ENCODE assay signal across 1 cellular context in the genomic region with DNA sequence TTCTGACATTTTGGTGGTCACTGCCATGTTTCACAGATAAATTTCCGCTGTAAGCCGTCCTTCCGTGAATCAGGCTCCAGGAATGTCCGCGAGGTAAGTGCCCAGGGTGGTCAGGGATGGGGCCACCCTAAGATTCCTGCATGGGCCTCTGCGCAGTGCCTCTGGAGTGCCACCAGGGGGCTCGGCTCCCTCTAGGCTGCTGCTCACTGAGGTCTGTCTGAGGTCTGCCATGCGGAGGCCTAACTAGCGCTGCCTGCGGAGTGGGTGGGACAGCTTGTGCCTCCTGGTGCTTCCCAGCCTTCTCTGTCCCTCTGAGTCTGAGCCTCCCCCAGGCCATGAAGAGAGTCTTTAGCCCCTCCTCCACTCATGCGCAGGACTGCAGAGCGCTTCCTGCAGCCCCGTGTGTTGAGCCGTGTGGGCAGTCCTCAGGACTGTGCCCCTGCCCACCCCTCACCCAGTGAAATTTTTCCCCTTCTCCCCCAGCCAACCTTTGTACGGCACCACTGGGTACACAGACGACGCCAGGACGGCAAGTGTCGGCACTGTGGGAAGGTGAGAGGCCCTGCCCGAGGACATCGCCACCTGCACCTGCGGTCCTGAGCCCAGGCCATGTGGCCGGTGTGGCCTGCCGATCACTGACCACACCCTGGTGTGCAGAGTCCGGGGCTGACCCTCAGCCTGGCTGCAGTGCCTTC.
TF ChIP-seq lines count a peak whose summit lies in the region.

No MANE protein-coding gene starts in this region.

TF ChIP-seq in K562, 482 proteins besides CTCF, POLR2A, EP300 and RAD21 (continued from another document):
- TF ChIP-seq TEAD4 (IDR thresholded peaks at IDR 0.05; ENCODE audit: low read length): peak; percentile 17; the same call in 1 of the 2 replicates
- TF ChIP-seq TEAD4 (CRISPR knock-in tag; IDR thresholded peaks at IDR 0.05; ENCODE audit: borderline replicate concordance): no peak
- TF ChIP-seq ETV6 (IDR thresholded peaks at IDR 0.05; ENCODE audit: borderline replicate concordance in 1 of 2, low read depth in 2 of 2, low read length in 1 of 2): no peak
- no peak for TF ChIP-seq ETV6 (CRISPR knock-in tag; IDR thresholded peaks at IDR 0.05; ENCODE audit: borderline replicate concordance)
- TF ChIP-seq NELFE (IDR thresholded peaks at IDR 0.05; ENCODE audit: insufficient read depth, insufficient read length): no peak
- peak; percentile 11; the same call in 1 of the 2 replicates for TF ChIP-seq STAG1 (CRISPR knock-in tag; IDR thresholded peaks at IDR 0.05; ENCODE audit: borderline replicate concordance)
- no peak for TF ChIP-seq SP2 (IDR thresholded peaks at IDR 0.05; ENCODE audit: extremely low read depth, low read depth, low read length, poor library complexity, severe bottlenecking)
- TF ChIP-seq, protein P1, sequence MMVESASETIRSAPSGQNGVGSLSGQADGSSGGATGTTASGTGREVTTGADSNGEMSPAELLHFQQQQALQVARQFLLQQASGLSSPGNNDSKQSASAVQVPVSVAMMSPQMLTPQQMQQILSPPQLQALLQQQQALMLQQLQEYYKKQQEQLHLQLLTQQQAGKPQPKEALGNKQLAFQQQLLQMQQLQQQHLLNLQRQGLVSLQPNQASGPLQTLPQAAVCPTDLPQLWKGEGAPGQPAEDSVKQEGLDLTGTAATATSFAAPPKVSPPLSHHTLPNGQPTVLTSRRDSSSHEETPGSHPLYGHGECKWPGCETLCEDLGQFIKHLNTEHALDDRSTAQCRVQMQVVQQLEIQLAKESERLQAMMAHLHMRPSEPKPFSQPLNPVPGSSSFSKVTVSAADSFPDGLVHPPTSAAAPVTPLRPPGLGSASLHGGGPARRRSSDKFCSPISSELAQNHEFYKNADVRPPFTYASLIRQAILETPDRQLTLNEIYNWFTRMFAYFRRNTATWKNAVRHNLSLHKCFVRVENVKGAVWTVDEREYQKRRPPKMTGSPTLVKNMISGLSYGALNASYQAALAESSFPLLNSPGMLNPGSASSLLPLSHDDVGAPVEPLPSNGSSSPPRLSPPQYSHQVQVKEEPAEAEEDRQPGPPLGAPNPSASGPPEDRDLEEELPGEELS (CRISPR knock-in tag; IDR thresholded peaks at IDR 0.05; ENCODE audit: borderline replicate concordance): no peak
- no peak for TF ChIP-seq THRB (CRISPR knock-in tag; conservative IDR thresholded peaks at IDR 0.05)
- no peak for TF ChIP-seq NCOR1 (IDR thresholded peaks at IDR 0.05)
- no peak for TF ChIP-seq E2F5 (CRISPR knock-in tag; IDR thresholded peaks at IDR 0.05)
- TF ChIP-seq BDP1 (IDR thresholded peaks at IDR 0.05; ENCODE audit: insufficient read depth, insufficient read length): no peak
- no peak for TF ChIP-seq ZNF184 (CRISPR knock-in tag; IDR thresholded peaks at IDR 0.05)
- TF ChIP-seq ATF1 (CRISPR knock-in tag; IDR thresholded peaks at IDR 0.05): no peak
- no peak for TF ChIP-seq ATF1 (tag; IDR thresholded peaks at IDR 0.05)
- TF ChIP-seq, protein P2, sequence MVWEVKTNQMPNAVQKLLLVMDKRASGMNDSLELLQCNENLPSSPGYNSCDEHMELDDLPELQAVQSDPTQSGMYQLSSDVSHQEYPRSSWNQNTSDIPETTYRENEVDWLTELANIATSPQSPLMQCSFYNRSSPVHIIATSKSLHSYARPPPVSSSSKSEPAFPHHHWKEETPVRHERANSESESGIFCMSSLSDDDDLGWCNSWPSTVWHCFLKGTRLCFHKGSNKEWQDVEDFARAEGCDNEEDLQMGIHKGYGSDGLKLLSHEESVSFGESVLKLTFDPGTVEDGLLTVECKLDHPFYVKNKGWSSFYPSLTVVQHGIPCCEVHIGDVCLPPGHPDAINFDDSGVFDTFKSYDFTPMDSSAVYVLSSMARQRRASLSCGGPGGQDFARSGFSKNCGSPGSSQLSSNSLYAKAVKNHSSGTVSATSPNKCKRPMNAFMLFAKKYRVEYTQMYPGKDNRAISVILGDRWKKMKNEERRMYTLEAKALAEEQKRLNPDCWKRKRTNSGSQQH (CRISPR knock-in tag; IDR thresholded peaks at IDR 0.05): no peak
- TF ChIP-seq ZC3H11A (IDR thresholded peaks at IDR 0.05; ENCODE audit: low read depth, low read length): 0 out of 2 replicates have a peak, but pooled peaks have one; percentile 31
- no peak for TF ChIP-seq NR2F6 (CRISPR knock-in tag; IDR thresholded peaks at IDR 0.05)
- no peak for TF ChIP-seq SMARCB1 (IDR thresholded peaks at IDR 0.05; ENCODE audit: insufficient read length, low read depth)
- TF ChIP-seq NCOA1 (IDR thresholded peaks at IDR 0.05; ENCODE audit: low read depth): no peak
- no peak for TF ChIP-seq ZNF263 (CRISPR knock-in tag; IDR thresholded peaks at IDR 0.05; ENCODE audit: borderline replicate concordance)
- no peak for TF ChIP-seq MITF (IDR thresholded peaks at IDR 0.05)
- no peak for TF ChIP-seq IRF2 (CRISPR knock-in tag; IDR thresholded peaks at IDR 0.05)
- no peak for TF ChIP-seq ZNF586 (CRISPR knock-in tag; conservative IDR thresholded peaks at IDR 0.05)
- peak; percentile 90 for TF ChIP-seq ZBTB33 (CRISPR knock-in tag; IDR thresholded peaks at IDR 0.05)
- TF ChIP-seq TFAM (CRISPR knock-in tag; conservative IDR thresholded peaks at IDR 0.05): no peak
- no peak for TF ChIP-seq CBX1 (IDR thresholded peaks at IDR 0.05; ENCODE audit: low read depth)
- TF ChIP-seq POLR2G (IDR thresholded peaks at IDR 0.05; ENCODE audit: low read depth, low read length): peak; percentile 37; the same call in 1 of the 2 replicates
- TF ChIP-seq SMC3 (conservative IDR thresholded peaks at IDR 0.05; ENCODE audit: insufficient read depth, low read depth, low read length): peak; percentile 63
- TF ChIP-seq TOE1 (IDR thresholded peaks at IDR 0.05; ENCODE audit: borderline replicate concordance): no peak
- TF ChIP-seq TOE1 (CRISPR knock-in tag; IDR thresholded peaks at IDR 0.05; ENCODE audit: borderline replicate concordance, low read depth): no peak
- no peak for TF ChIP-seq FIP1L1 (IDR thresholded peaks at IDR 0.05; ENCODE audit: low read depth, low read length, poor library complexity, severe bottlenecking)
- TF ChIP-seq EZH2 (IDR thresholded peaks at IDR 0.05; ENCODE audit: borderline replicate concordance, low read depth, low read length): no peak
- TF ChIP-seq BMI1 (IDR thresholded peaks at IDR 0.05; ENCODE audit: low read length): no peak
- peak; percentile 75 for TF ChIP-seq MAX (CRISPR knock-in tag; IDR thresholded peaks at IDR 0.05)
- no peak for TF ChIP-seq MCM7 (IDR thresholded peaks at IDR 0.05)
- TF ChIP-seq THRA (IDR thresholded peaks at IDR 0.05): no peak
- no peak for TF ChIP-seq NFE2 (IDR thresholded peaks at IDR 0.05; ENCODE audit: low read depth)
- no peak for TF ChIP-seq SRSF1 (IDR thresholded peaks at IDR 0.05; ENCODE audit: low read depth, low read length)
- TF ChIP-seq GABPB2 (CRISPR knock-in tag; conservative IDR thresholded peaks at IDR 0.05): no peak
- TF ChIP-seq HEY1 (CRISPR knock-in tag; IDR thresholded peaks at IDR 0.05; ENCODE audit: borderline replicate concordance): no peak
- no peak for TF ChIP-seq ZNF830 (CRISPR knock-in tag; IDR thresholded peaks at IDR 0.05)
- no peak for TF ChIP-seq NKRF (IDR thresholded peaks at IDR 0.05; ENCODE audit: borderline replicate concordance)
- TF ChIP-seq FOXP1 (CRISPR knock-in tag; IDR thresholded peaks at IDR 0.05): 0 out of 2 replicates have a peak, but pooled peaks have one; percentile 32
TF ChIP-seq in K562: peak in this region for 21.
